8 cellular contexts compared by ENCODE assay signal in genomic region chr7:111083423-111083822, GRCh38. TPM values are rescaled to one million over a fixed set of nuclear protein-coding genes. Genes with fewer than 3 reads are reported as not detected.
A peak's percentile ranks its signal among the peaks of the same experiment; 100 is the strongest.
DNase-seq lines count a peak whose midpoint lies in the region; ATAC-seq, FAIRE-seq and TF ChIP-seq lines count a peak whose summit lies in the region.

No MANE protein-coding gene starts in this region.

- H3K27ac ChIP-seq in small intestine (ENCODE audit: low read depth in 1 of 2, low read length in 1 of 2) = no peak overlapping the region

- H3K4me3 ChIP-seq in Loucy (ENCODE audit: low read length, poor library complexity, severe bottlenecking) (peak overlapping the region; percentile 70), small intestine (ENCODE audit: low read depth in 1 of 2, low read length in 2 of 2) (no peak overlapping the region)

- no peak for FAIRE-seq in small intestine (lab: Jason Lieb, UNC)

- H3K79me2 ChIP-seq in Loucy (ENCODE audit: insufficient read depth, low read length) = no peaks in the 10 kb centered on the region

- H2AFZ ChIP-seq in Loucy (ENCODE audit: low read length) = peak overlapping the region; percentile 64; the same call in 1 of the 2 replicates

- peaks cover 3% of the 10 kb centered on the region; the same call in 1 of the 2 replicates for H3F3A ChIP-seq in Loucy (ENCODE audit: low read depth)

- CTCF ChIA-PET in GM10248 (lab: Yijun Ruan, JAX) = interaction anchor here (0.9 to 2.6 kb wide), 6 partner anchors 10 to 42 kb away, joined by 3 to 18 read pairs (median 4); no protein-coding TSS in a partner anchor

- no peaks in the 10 kb centered on the region for H3K36me3 ChIP-seq in Loucy (ENCODE audit: insufficient read depth, low read length)
- H3K36me3 ChIP-seq in small intestine (ENCODE audit: control insufficient read depth in 2 of 2, insufficient read depth in 2 of 2, low read length in 2 of 2) = no peaks in the 10 kb centered on the region

- POLR2A ChIA-PET in GM10248 (lab: Yijun Ruan, JAX) = no interaction called here

- peak overlapping the region; percentile 74 for H3K9ac ChIP-seq in Loucy (ENCODE audit: low read depth, low read length, poor library complexity, severe bottlenecking)

- no peaks in the 10 kb centered on the region for H4K20me1 ChIP-seq in Loucy (ENCODE audit: insufficient read depth, low read length, poor library complexity, severe bottlenecking)

- intact Hi-C loops in Right ventricle myocardium inferior (cut with DNase I) = no loop called here

- WGBS in small intestine, 3 donors = 41 to 75% (median 57%) methylated on average over 5 of the region's 5 CpGs

- ATAC-seq in GM21576 (IDR thresholded peaks at IDR 0.05; ENCODE audit: unreplicated experiment) = peak; percentile 98
- ATAC-seq in Right ventricle myocardium inferior = no peak

- H3K4me2 ChIP-seq in Loucy (ENCODE audit: low read depth, low read length, poor library complexity, severe bottlenecking) = peak overlapping the region; percentile 84

- DNase-seq in GM10248 (ENCODE audit: extremely low spot score) (peak; percentile 67), small intestine (peak; percentile 53), Right ventricle myocardium inferior (ENCODE audit: missing footprints) (no peak), NCI-H526 (lab: John Stamatoyannopoulos, UW) (no peak), NCI-H524 (lab: John Stamatoyannopoulos, UW) (no peak)
- DNase-seq in activated gamma-delta T cell treated with anti-CD3 and anti-CD28 coated beads, Interleukin-2, amount 50 U/mL, for 16 hours (ENCODE audit: low read depth) = peak; percentile 46

- H3K9me3 ChIP-seq in Loucy (ENCODE audit: insufficient read depth, low read depth, low read length) (no peaks in the 10 kb centered on the region), small intestine (ENCODE audit: control insufficient read depth, low read depth) (no peaks in the 10 kb centered on the region)

- no peaks in the 10 kb centered on the region for H3K9me2 ChIP-seq in Loucy (replicated peaks; ENCODE audit: low read depth, low read length)

- H3K4me1 ChIP-seq in Loucy (ENCODE audit: insufficient read depth, low read length, poor library complexity, severe bottlenecking) (peaks cover 47% of the 10 kb centered on the region), small intestine (ENCODE audit: control insufficient read depth in 2 of 2, insufficient read depth in 1 of 2, low read depth in 1 of 2, low read length in 1 of 2) (peaks cover 0 to 2% of the 10 kb centered on the region in 2 donors)

- H3K27me3 ChIP-seq in Loucy (ENCODE audit: insufficient read depth, low read length, poor library complexity, severe bottlenecking) = no peaks in the 10 kb centered on the region
- H3K27me3 ChIP-seq in small intestine (ENCODE audit: control insufficient read depth in 2 of 2, insufficient read depth in 2 of 2, low read length in 2 of 2) = no peaks in the 10 kb centered on the region

- TF ChIP-seq CTCF in GM10248 (IDR thresholded peaks at IDR 0.05; ENCODE audit: control extremely low read depth, extremely low read depth, low read depth, missing control alignments) (no peak), Loucy (conservative IDR thresholded peaks at IDR 0.05; ENCODE audit: low read length) (no peak)

RNA-seq across cellular contexts. Expression of gene LRRN3, which starts 7.5 kb away (rescaled TPM):
- under 1 TPM in 2 of 3 donors, not detected in 1; 0.27 to 0.72 TPM for polyA plus RNA-seq in small intestine
- 12.4 TPM for total RNA-seq in Right ventricle myocardium inferior

Comparison
In these comparisons a context has a peak if more than half of its experiments do, and no peak if none do; other contexts are left out.
1. DNase-seq: peak in GM10248 (single experiment), activated gamma-delta T cell treated with anti-CD3 and anti-CD28 coated beads, Interleukin-2, amount 50 U/mL, for 16 hours (single experiment) and small intestine (single experiment); none in Right ventricle myocardium inferior (single experiment), NCI-H526 (0 of 2) and NCI-H524 (0 of 2).